ENCODE assay signal across 8 cellular contexts in the genomic region with DNA sequence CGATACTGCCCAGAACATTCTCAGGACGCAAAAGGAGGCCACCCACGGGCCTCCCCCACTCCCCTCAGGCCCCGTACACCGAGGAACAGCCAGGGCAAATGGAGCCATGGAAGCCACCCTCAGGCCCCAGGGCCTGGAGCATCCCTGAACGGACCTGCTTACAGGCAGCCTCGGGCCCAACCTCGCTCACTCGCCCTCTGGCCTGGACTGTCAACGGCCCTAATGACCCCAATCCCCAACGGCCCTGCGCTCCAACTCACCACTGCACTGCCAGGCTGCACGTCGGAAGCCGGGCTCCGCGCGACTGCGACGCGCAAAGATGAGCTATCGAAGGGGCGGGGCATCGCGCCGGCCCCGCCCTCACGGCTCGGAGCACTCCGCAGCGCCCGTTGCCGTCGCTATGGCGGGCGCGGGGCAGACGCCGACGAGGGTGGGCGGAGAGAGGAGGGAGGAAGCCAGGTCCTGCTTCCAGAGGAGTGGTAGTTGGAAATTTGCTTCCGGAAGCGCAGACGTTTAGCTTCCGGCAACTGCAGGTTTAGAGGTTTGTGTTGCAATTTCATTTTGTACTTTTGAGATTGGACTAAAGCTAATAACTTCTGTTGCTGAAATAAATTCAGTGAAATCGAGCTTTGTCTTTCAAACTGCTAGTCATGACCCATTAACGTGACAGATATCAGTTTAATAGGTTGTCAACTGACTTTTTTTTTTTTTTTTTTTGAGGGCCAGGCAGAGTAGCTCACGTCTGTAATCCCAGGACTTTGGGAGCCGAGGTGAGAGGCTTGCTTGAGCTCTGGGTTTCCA. TPM values are rescaled to one million over a fixed set of nuclear protein-coding genes. Genes with fewer than 3 reads are reported as not detected.
DNase-seq lines count a peak whose midpoint lies in the region; ATAC-seq and TF ChIP-seq lines count a peak whose summit lies in the region.

Gene SKIC8, minus strand, starts transcription at position 308 of the 801 bp plus-strand sequence. CDS start 3,923 bp downstream, outside the sequence.

- H3K36me3 ChIP-seq in gastroesophageal sphincter: peaks cover 0 to 6% of the 10 kb centered on the region in 2 donors

- no peaks in the 10 kb centered on the region for H3K9me3 ChIP-seq in gastroesophageal sphincter

- peaks cover 0 to 26% (median 5%) of the 10 kb centered on the region in 3 donors for H3K4me1 ChIP-seq in gastroesophageal sphincter

- H3K27me3 ChIP-seq in gastroesophageal sphincter: peaks cover 13% of the 10 kb centered on the region

- 0 to 3% methylated on average over 6 to 7 of the region's 49 CpGs for WGBS in gastroesophageal sphincter (ENCODE audit: low coverage in 1 of 2), 2 donors

- H3K27ac ChIP-seq in gastroesophageal sphincter (peak within 1 kb of the TSS; percentile 44 to 91 (median 86)), substantia nigra (ENCODE audit: low read depth, low read length, poor library complexity, severe bottlenecking) (peak within 1 kb of the TSS; percentile 63)

- DNase-seq in GM04504 (ENCODE audit: low read depth): peak; percentile 70
- DNase-seq in HFF-Myc (ENCODE audit: extremely low read depth, low read depth): peak; percentile 58
- DNase-seq in MV-4-11 (lab: John Stamatoyannopoulos, UW): peak; percentile 96
- DNase-seq in SK-N-DZ (ENCODE audit: low spot score): peak; percentile 96
- DNase-seq in activated naive CD4-positive, alpha-beta T cell treated with Interleukin-2 at 50 U/mL for 16 hours: peak; percentile 91
- peak; percentile 59 for DNase-seq in non-pigmented ciliary epithelial cell (ENCODE audit: low read depth)
- DNase-seq in substantia nigra (lab: John Stamatoyannopoulos, UW): peak; percentile 33 to 90 (median 78)

- TF ChIP-seq CTCF in HFF-Myc (IDR thresholded peaks at IDR 0.05; ENCODE audit: low read depth, low read length, missing control alignments) (no peak), gastroesophageal sphincter (IDR thresholded peaks at IDR 0.05) (peak in 2 of 4 experiments; percentile 3 to 20)

- no peak for TF ChIP-seq EP300 in gastroesophageal sphincter (IDR thresholded peaks at IDR 0.05)

- peak; percentile 90 to 92 for TF ChIP-seq POLR2A in gastroesophageal sphincter (IDR thresholded peaks at IDR 0.05)

- H3K4me3 ChIP-seq in HFF-Myc (replicated peaks; ENCODE audit: low read depth, low read length) (peak within 1 kb of the TSS; percentile 98), gastroesophageal sphincter (peak within 1 kb of the TSS; percentile 54 to 76)

- peak; percentile 98 for ATAC-seq in gastroesophageal sphincter

RNA-seq across cellular contexts. Expression of gene SKIC8, which starts in this region (rescaled TPM):
- polyA plus RNA-seq in SK-N-DZ (2014; cell fraction: cytosol; rRNA removed): 110 and 148 TPM in 2 replicates
- polyA plus RNA-seq in SK-N-DZ (2014; cell fraction: nucleus; rRNA removed): 102 and 133 TPM in 2 replicates
- total RNA-seq in gastroesophageal sphincter: 10 to 100 TPM; 31.1 to 59.0 (median 44.4) TPM

Comparison
In these comparisons a context has a peak if more than half of its experiments do, and no peak if none do; other contexts are left out.
1. Peak in every context shown above with its lines: DNase-seq, ATAC-seq, H3K4me3 ChIP-seq and H3K27ac ChIP-seq.